In genomic region chr7:151817981-151818673, GRCh38 we compare ENCODE assay signal across 21 cellular contexts. TPM values are rescaled to one million over a fixed set of nuclear protein-coding genes. Genes with fewer than 3 reads are reported as not detected.
DNase-seq lines count a peak whose midpoint lies in the region; ATAC-seq, FAIRE-seq and TF ChIP-seq lines count a peak whose summit lies in the region.
"Had no signal": no experiment of that assay in that cellular context is flagged by ENCODE, and none has a peak within 500 bp of the region (broad histone marks: within the 10 kb centered on the region; RNA-seq: fewer than 3 reads in every experiment).

No MANE protein-coding gene starts in this region.

- TF ChIP-seq POLR2A in HepG2 (IDR thresholded peaks at IDR 0.05; ENCODE audit: insufficient read depth in 1 of 2, low read depth in 2 of 2, low read length in 2 of 2) (no peak), right lobe of liver (IDR thresholded peaks at IDR 0.05) (no peak), spleen (IDR thresholded peaks at IDR 0.05) (no peak)

- no peak for DNase-seq in HepG2 (ENCODE audit: low spot score)
- DNase-seq in right lobe of liver, result peak in 2 of 3 donors; percentile 11 to 48
- DNase-seq in spleen, result peak; percentile 47
- DNase-seq in RWPE1 (ENCODE audit: low spot score), result no peak
- no peak for DNase-seq in stimulated activated CD4-positive, alpha-beta T cell treated with anti-CD3 and anti-CD28 coated beads, Interleukin-1b, Interleukin-23, amount 100 ng/mL, for 48 hours
- no peak for DNase-seq in stimulated activated CD4-positive, alpha-beta T cell treated with anti-CD3 and anti-CD28 coated beads, Interleukin-4, amount 100 ng/mL, for 1 hour
- DNase-seq: 8988T; AML-193; C1 segment of cervical spinal cord; CD4-positive, alpha-beta memory T cell; DMS153; DMS79 treated with DMSO at 0.1 percent for 48 hours; EL; GOT3 had no signal

- no peak overlapping the region for H3K4me2 ChIP-seq in HepG2 (ENCODE audit: low read depth, low read length)

- no peak for TF ChIP-seq EP300 in HepG2 (IDR thresholded peaks at IDR 0.05; ENCODE audit: low read depth in 2 of 2, low read length in 2 of 2)
- no peak for TF ChIP-seq EP300 in HepG2 (CRISPR knock-in tag; IDR thresholded peaks at IDR 0.05; ENCODE audit: borderline replicate concordance)

- H3K9ac ChIP-seq in liver (ENCODE audit: low read depth in 1 of 2, low read length in 2 of 2) (no peak overlapping the region), HepG2 (ENCODE audit: insufficient read depth, low read depth, low read length) (no peak overlapping the region)

- FAIRE-seq in HepG2 (lab: Jason Lieb, UNC), result no peak
- FAIRE-seq: D721Med, G401.6, GM12892, GM19239 had no signal

- H4K20me1 ChIP-seq in HepG2 (ENCODE audit: insufficient read depth, low read length), result no peaks in the 10 kb centered on the region

- CTCF ChIA-PET in HepG2 (lab: Yijun Ruan, JAX; ENCODE audit: low intra/inter-chr PET ratio, low total read pairs) (no interaction called here), RWPE1 (lab: Yijun Ruan, JAX) (interaction anchor here (1.0 kb wide), 1 partner anchor 35 kb away, joined by 3 read pairs; no protein-coding TSS in a partner anchor)

- H3K4me1 ChIP-seq in liver (ENCODE audit: control insufficient read depth in 4 of 4, insufficient read depth in 4 of 4, low read length in 3 of 4) (peaks cover 18 to 47% (median 30%) of the 10 kb centered on the region in 4 donors), HepG2 (ENCODE audit: insufficient read depth, low read length) (peaks cover 8% of the 10 kb centered on the region; the same call in 1 of the 2 replicates), right lobe of liver (peaks cover 0 to 46% (median 22%) of the 10 kb centered on the region in 4 donors), spleen (peaks cover 1 to 27% (median 11%) of the 10 kb centered on the region in 6 donors)
- H3K4me1 ChIP-seq: HAP-1 had no signal

- H3K4me3 ChIP-seq in liver (ENCODE audit: low read depth in 1 of 3, low read length in 3 of 3) (no peak overlapping the region), HepG2 (replicated peaks in 1 of 3; ENCODE audit: insufficient read depth in 1 of 3, low read depth in 2 of 3, low read length in 3 of 3) (no peak overlapping the region), right lobe of liver (no peak overlapping the region), spleen (no peak overlapping the region)
- H3K4me3 ChIP-seq: HAP-1 had no signal

- POLR2A ChIA-PET in HepG2 (lab: Yijun Ruan, JAX), result no interaction called here
- POLR2A ChIA-PET in RWPE1 (lab: Yijun Ruan, JAX; ENCODE audit: low non-redundant PET), result no interaction called here

- WGBS in liver, result 94% methylated on average over 8 of the region's 8 CpGs
- WGBS in HepG2 (ENCODE audit: low lambda C conversion rate), result 54% methylated on average over 8 of the region's 8 CpGs
- WGBS in right lobe of liver (ENCODE audit: insufficient coverage, low coverage, low lambda C conversion rate, missing lambda C conversion rate), result 95% methylated on average over 4 of the region's 8 CpGs
- 87 to 95% (median 94%) methylated on average over 3 to 8 of the region's 8 CpGs for WGBS in spleen, 5 donors

- ATAC-seq in HepG2 (no peak), right lobe of liver (no peak)

- TF ChIP-seq CTCF in liver (IDR thresholded peaks at IDR 0.05; ENCODE audit: low read depth, low read length, missing input control) (no peak), HepG2 (CRISPR knock-in tag; IDR thresholded peaks at IDR 0.05) (no peak), right lobe of liver (IDR thresholded peaks at IDR 0.05) (no peak), spleen (IDR thresholded peaks at IDR 0.05 in 8 of 11, conservative IDR thresholded peaks at IDR 0.05 in 3 of 11) (no peak), RWPE1 (conservative IDR thresholded peaks at IDR 0.05; ENCODE audit: low read depth) (no peak)

- in situ Hi-C loops in HepG2 (cut with HindIII; ENCODE audit: extremely low pct_ligation_motif_present, low pct_unique_long_range_greater_than_20kb), result no loop called here

- H3K79me2 ChIP-seq in HepG2 (ENCODE audit: insufficient read depth, low read length), result no peaks in the 10 kb centered on the region

- H3K27me3 ChIP-seq in liver (ENCODE audit: control insufficient read depth in 4 of 4, insufficient read depth in 4 of 4, low read length in 3 of 4), result no peaks in the 10 kb centered on the region
- peaks cover 7 to 38% of the 10 kb centered on the region in 2 experiments; a peak in 3 of 5 replicates for H3K27me3 ChIP-seq in HepG2 (ENCODE audit: control insufficient read depth in 1 of 2, insufficient read depth in 2 of 2, low read length in 2 of 2)
- H3K27me3 ChIP-seq in right lobe of liver, result no peaks in the 10 kb centered on the region
- H3K27me3 ChIP-seq in spleen (replicated peaks in 1 of 7), result no peaks in the 10 kb centered on the region

- intact Hi-C loops in HepG2 (cut with micrococcal nuclease; ENCODE audit: unreplicated experiment) (no loop called here), right lobe of liver (cut with DNase I) (no loop called here), spleen (cut with DNase I; ENCODE audit: low total_unique reads) (no loop called here)

- H3K27ac ChIP-seq in liver (ENCODE audit: low read depth in 1 of 2, low read length in 2 of 2) (peak overlapping the region; percentile 93 to 97), HepG2 (ENCODE audit: extremely low read length, insufficient read depth, low read length) (no peak overlapping the region), right lobe of liver (peak overlapping the region in 2 of 3 donors; percentile 98 to 99), spleen (no peak overlapping the region), RWPE1 (no peak overlapping the region)
- H3K27ac ChIP-seq: HL-60 had no signal

- H2AFZ ChIP-seq in HepG2 (ENCODE audit: low read length), result no peak overlapping the region

- H3K36me3 ChIP-seq in liver (ENCODE audit: control insufficient read depth in 4 of 4, insufficient read depth in 3 of 4, low read depth in 1 of 4, low read length in 3 of 4) (no peaks in the 10 kb centered on the region), HepG2 (replicated peaks in 1 of 2; ENCODE audit: control insufficient read depth in 1 of 2, insufficient read depth in 2 of 2, low read length in 2 of 2) (no peaks in the 10 kb centered on the region), right lobe of liver (no peaks in the 10 kb centered on the region), spleen (no peaks in the 10 kb centered on the region)
- H3K36me3 ChIP-seq: HAP-1 had no signal

- TF ChIP-seq RAD21 in liver (IDR thresholded peaks at IDR 0.05) (no peak), HepG2 (CRISPR knock-in tag; IDR thresholded peaks at IDR 0.05) (no peak)

- H3K9me3 ChIP-seq in liver (ENCODE audit: control insufficient read depth in 4 of 4, low read length in 3 of 4) (no peaks in the 10 kb centered on the region), HepG2 (ENCODE audit: low read length) (no peaks in the 10 kb centered on the region), right lobe of liver (no peaks in the 10 kb centered on the region), spleen (no peaks in the 10 kb centered on the region)
- H3K9me3 ChIP-seq: HAP-1 had no signal

- BruUV-seq in HepG2 (replicated peaks; lab: Mats Ljungman, UMichigan), result no TSS peak

TF ChIP-seq in liver, 16 proteins besides CTCF, POLR2A, EP300 and RAD21 (continues in another document):
- TF ChIP-seq EGR1 (IDR thresholded peaks at IDR 0.05; ENCODE audit: low read depth in 2 of 2) (no peak), TAF1 (conservative IDR thresholded peaks at IDR 0.05) (no peak), SP1 (IDR thresholded peaks at IDR 0.05) (no peak), YY1 (IDR thresholded peaks at IDR 0.05) (no peak), NR2F2 (IDR thresholded peaks at IDR 0.05) (no peak), ATF3 (IDR thresholded peaks at IDR 0.05) (no peak)

TF ChIP-seq in HepG2, 621 proteins besides CTCF, POLR2A, EP300 and RAD21 (continues in another document):
- no peak for TF ChIP-seq FOXA3 (CRISPR knock-in tag; IDR thresholded peaks at IDR 0.05)
- no peak for TF ChIP-seq CREBL2 (CRISPR knock-in tag; IDR thresholded peaks at IDR 0.05; ENCODE audit: borderline replicate concordance)
- no peak for TF ChIP-seq SMARCC2 (IDR thresholded peaks at IDR 0.05)
- no peak for TF ChIP-seq ZBTB42 (CRISPR knock-in tag; IDR thresholded peaks at IDR 0.05)
- TF ChIP-seq RELA (CRISPR knock-in tag; IDR thresholded peaks at IDR 0.05), result no peak
- no peak for TF ChIP-seq RARA (CRISPR knock-in tag; IDR thresholded peaks at IDR 0.05)
- TF ChIP-seq ZNF558 (CRISPR knock-in tag; IDR thresholded peaks at IDR 0.05; ENCODE audit: borderline replicate concordance), result no peak
- no peak for TF ChIP-seq ZNF317 (CRISPR knock-in tag; IDR thresholded peaks at IDR 0.05)

RNA-seq across cellular contexts. Expression of gene PRKAG2, which starts 58.8 kb away (rescaled TPM):
- 10 to 100 TPM in 1 of 2 donors, 1 to 10 TPM in 1; 3.6 to 25.1 TPM for total RNA-seq in liver
- polyA plus RNA-seq in liver, result 10 to 100 TPM; 11.5 to 22.2 TPM
- 1.1 and 1.3 TPM in 2 replicates for total RNA-seq in HepG2 (2016; rRNA removed; fragmentation: Illumina TruSeq; extraction: Trizol)
- total RNA-seq in HepG2 (2016; cell fraction: cytosol; rRNA removed; fragmentation: Illumina TruSeq; extraction: Trizol; ENCODE audit: low read depth), result 1.3 and 1.8 TPM in 2 replicates
- total RNA-seq in HepG2 (2016; cell fraction: insoluble cytoplasmic fraction; rRNA removed; fragmentation: Illumina TruSeq; extraction: Trizol), result 1.2 and 1.3 TPM in 2 replicates
- total RNA-seq in HepG2 (2016; cell fraction: membrane; rRNA removed; fragmentation: Illumina TruSeq; extraction: Trizol), result 2.2 and 2.3 TPM in 2 replicates
- total RNA-seq in HepG2 (2016; cell fraction: nucleus; rRNA removed; fragmentation: Illumina TruSeq; extraction: Trizol), result 0.78 TPM in 2 replicates
- polyA plus RNA-seq in HepG2 (2011; rRNA removed), result 0.85 and 0.90 TPM in 2 replicates
- polyA plus RNA-seq in HepG2 (2011; cell fraction: cytosol; rRNA removed), result 0.47 and 0.62 TPM in 2 replicates
- polyA plus RNA-seq in HepG2 (2011; cell fraction: nucleus; rRNA removed), result 0.83 and 1.2 TPM in 2 replicates
- polyA plus RNA-seq in HepG2 (2012), result 0.30 and 0.45 TPM in 2 replicates
- polyA plus RNA-seq in HepG2 (2016; cell fraction: cytosol; fragmentation: Illumina TruSeq; extraction: Trizol; ENCODE audit: low read depth), result 2.1 and 2.9 TPM in 2 replicates
- polyA plus RNA-seq in HepG2 (2016; cell fraction: insoluble cytoplasmic fraction; fragmentation: Illumina TruSeq; extraction: Trizol; ENCODE audit: low read depth), result 1.7 and 2.3 TPM in 2 replicates
- polyA plus RNA-seq in HepG2 (2016; cell fraction: membrane; fragmentation: Illumina TruSeq; extraction: Trizol; ENCODE audit: low read depth), result 3.3 and 3.5 TPM in 2 replicates
- 2.0 and 3.4 TPM in 2 replicates for polyA plus RNA-seq in HepG2 (2016; cell fraction: nucleus; fragmentation: Illumina TruSeq; extraction: Trizol; ENCODE audit: insufficient read depth, low read depth)
- polyA minus RNA-seq in HepG2 (2011; rRNA and poly(A)+ RNA removed; ENCODE audit: low replicate concordance), result 0.20 and 0.87 TPM in 2 replicates
- not detected in 2 replicates for polyA minus RNA-seq in HepG2 (2011; cell fraction: cytosol; rRNA and poly(A)+ RNA removed)
- 0.75 and 0.77 TPM in 2 replicates for polyA minus RNA-seq in HepG2 (2011; cell fraction: nucleus; rRNA and poly(A)+ RNA removed)
- 10 to 100 TPM; 20.6 to 63.6 (median 29.5) TPM for total RNA-seq in right lobe of liver
- 10 to 100 TPM; 25.6 to 50.9 (median 41.3) TPM for total RNA-seq in spleen
- polyA plus RNA-seq in spleen, result 10 to 100 TPM; 15.8 to 31.4 (median 18.3) TPM

Comparison
In these comparisons a context has a peak if more than half of its experiments do, and no peak if none do; other contexts are left out.
1. H3K27ac ChIP-seq: peak in liver (2 of 2) and right lobe of liver (2 of 3); none in HepG2 (single experiment), spleen (0 of 8) and RWPE1 (single experiment).
2. DNase-seq: peak in right lobe of liver (2 of 3) and spleen (single experiment); none in HepG2 (single experiment), RWPE1 (single experiment), stimulated activated CD4-positive, alpha-beta T cell treated with anti-CD3 and anti-CD28 coated beads, Interleukin-1b, Interleukin-23, amount 100 ng/mL, for 48 hours (single experiment) and stimulated activated CD4-positive, alpha-beta T cell treated with anti-CD3 and anti-CD28 coated beads, Interleukin-4, amount 100 ng/mL, for 1 hour (single experiment).